ENCODE assay signal across 8 cellular contexts in genomic region chr1:29993950-29994349, GRCh38.
"Had no signal": no experiment of that assay in that cellular context is flagged by ENCODE, and none has a peak within 500 bp of the region (broad histone marks: within the 10 kb centered on the region; RNA-seq: fewer than 3 reads in every experiment).

No MANE protein-coding gene starts in this region.

- DNase-seq: IMR-90, Karpas-422, KBM-7, KG1 had no signal

- H3K27ac ChIP-seq: HL-60, KMS-11 had no signal

- ATAC-seq: K562 had no signal

- FAIRE-seq: HTR-8/SVneo, K562 had no signal

- H3K9ac ChIP-seq: KMS-11 had no signal

- H3K4me2 ChIP-seq: KMS-11 had no signal

- H3K4me3 ChIP-seq: K562 had no signal
